Comparison of ENCODE assay signal across 21 cellular contexts in the genomic region with DNA sequence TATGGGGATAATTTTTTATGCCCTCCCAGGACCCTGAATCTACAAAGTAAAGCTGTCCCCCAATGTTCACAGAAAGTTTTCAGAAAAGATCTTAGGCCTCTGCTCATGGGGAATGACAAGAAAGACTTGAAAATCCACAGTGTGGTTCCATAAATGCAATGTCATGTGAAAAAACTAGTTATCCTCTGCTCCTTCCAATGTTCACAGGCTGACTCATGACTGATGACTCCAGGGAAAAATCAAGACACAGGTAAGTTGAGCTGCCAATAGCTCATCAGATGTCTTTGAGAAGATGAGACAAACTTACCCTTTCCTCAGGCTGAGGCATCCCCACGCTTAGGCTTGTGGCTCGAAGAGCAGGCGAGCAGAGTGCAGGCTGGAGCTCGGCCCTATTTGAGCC. TPM values are rescaled to one million over a fixed set of nuclear protein-coding genes. Genes with fewer than 3 reads are reported as not detected.
DNase-seq lines count a peak whose midpoint lies in the region; ATAC-seq, FAIRE-seq and TF ChIP-seq lines count a peak whose summit lies in the region.
"Had no signal": no experiment of that assay in that cellular context is flagged by ENCODE, and none has a peak within 500 bp of the region (broad histone marks: within the 10 kb centered on the region; RNA-seq: fewer than 3 reads in every experiment).

No MANE protein-coding gene starts in this region.

- H3K36me3 ChIP-seq in PC-3 (ENCODE audit: low read depth, low read length) (no peaks in the 10 kb centered on the region), K562 (ENCODE audit: control insufficient read depth, insufficient read depth, low read length) (no peaks in the 10 kb centered on the region), keratinocyte (ENCODE audit: control insufficient read depth in 2 of 2, extremely low read depth in 1 of 2, insufficient read depth in 2 of 2, low read length in 2 of 2) (no peaks in the 10 kb centered on the region)

- TF ChIP-seq EP300 in K562 (IDR thresholded peaks at IDR 0.05; ENCODE audit: low read length): no peak

- H3K4me3 Mint-ChIP-seq in type B pancreatic cell (no peak overlapping the region), WTC11 (no peak overlapping the region)
- H3K4me3 Mint-ChIP-seq: CD14-positive monocyte; CD8-positive, alpha-beta T cell had no signal

- peaks cover 5% of the 10 kb centered on the region for H3K9me3 Mint-ChIP-seq in type B pancreatic cell
- peaks cover 9% of the 10 kb centered on the region; the same call in 1 of the 2 replicates for H3K9me3 Mint-ChIP-seq in WTC11
- H3K9me3 Mint-ChIP-seq: CD8-positive, alpha-beta T cell had no signal

- no peak for TF ChIP-seq RAD21 in K562 (CRISPR knock-in tag; conservative IDR thresholded peaks at IDR 0.05 in 1 of 2, IDR thresholded peaks at IDR 0.05 in 1 of 2)

- H3K4me1 Mint-ChIP-seq in type B pancreatic cell (ENCODE audit: unreplicated experiment) (no peaks in the 10 kb centered on the region), WTC11 (peaks cover 3% of the 10 kb centered on the region; the same call in 1 of the 2 replicates)

- BruUV-seq in PC-3 (replicated peaks; lab: Mats Ljungman, UMichigan) (no TSS peak), K562 (replicated peaks; lab: Mats Ljungman, UMichigan) (no TSS peak)

- H3K27ac ChIP-seq in PC-3 (ENCODE audit: low read length) (peak overlapping the region; percentile 19; the same call in 1 of the 2 replicates), K562 (ENCODE audit: extremely low read depth, low read depth, low read length) (no peak overlapping the region), keratinocyte (ENCODE audit: control insufficient read depth, insufficient read depth, low read length) (no peak overlapping the region)
- H3K27ac ChIP-seq: GM23248, HL-60 had no signal

- in situ Hi-C loops in K562 (cut with MboI): no loop called here

- FAIRE-seq in K562 (lab: Jason Lieb, UNC): no peak
- peak; percentile 77 for FAIRE-seq in keratinocyte (lab: Jason Lieb, UNC)
- FAIRE-seq: A204.1, D721Med, G401.6, GM12891, H54 had no signal

- dilution Hi-C loops in keratinocyte (cut with MboI; ENCODE audit: extremely low pct_ligation_motif_present, low sequenced_read_pairs): no loop called here

- H3K4me1 ChIP-seq in PC-3 (ENCODE audit: insufficient read depth, low read length): peaks cover 8% of the 10 kb centered on the region; the same call in 1 of the 2 replicates
- H3K4me1 ChIP-seq in K562 (replicated peaks in 1 of 2; ENCODE audit: control insufficient read depth in 2 of 2, insufficient read depth in 2 of 2, low read length in 2 of 2): peaks cover 0 to 4% of the 10 kb centered on the region in 2 experiments; a peak in 2 of 5 replicates
- peaks cover 7% of the 10 kb centered on the region for H3K4me1 ChIP-seq in keratinocyte (ENCODE audit: control insufficient read depth, extremely low read depth, insufficient read depth, low read length)

- POLR2A ChIA-PET in PC-3 (lab: Charles Lee; ENCODE audit: unreplicated experiment): no interaction called here
- POLR2A ChIA-PET in K562 (lab: Yijun Ruan, JAX): interaction anchor here (2.6 kb wide), 1 partner anchor 14 kb away, joined by 28 read pairs; a partner anchor contains a TSS
- POLR2A ChIA-PET in WTC11 (lab: Charles Lee): interaction anchor here (0.6 kb wide), 1 partner anchor 14 kb away, joined by 3 read pairs; no protein-coding TSS in a partner anchor

- no peaks in the 10 kb centered on the region for H3K79me2 ChIP-seq in PC-3 (ENCODE audit: low read length)
- H3K79me2 ChIP-seq in K562 (ENCODE audit: control insufficient read depth, insufficient read depth, low read length): no peaks in the 10 kb centered on the region
- no peaks in the 10 kb centered on the region for H3K79me2 ChIP-seq in keratinocyte (ENCODE audit: control insufficient read depth, insufficient read depth, low read length)

- DNase-seq in PC-3 (peak; percentile 58), K562 (ENCODE audit: extremely low read depth in 1 of 4, low spot score in 3 of 4) (no peak), keratinocyte (ENCODE audit: low read depth, low spot score) (no peak), type B pancreatic cell (ENCODE audit: extremely low spot score, unreplicated experiment) (no peak), WTC11 (ENCODE audit: low spot score) (no peak), NCI-H1694 treated with DMSO at 0.1 percent for 48 hours (lab: John Stamatoyannopoulos, UW) (no peak), SIG-M5 treated with dmso at 0.1 percent for 504 hours (lab: John Stamatoyannopoulos, UW; ENCODE audit: unreplicated experiment) (no peak)
- DNase-seq: CD8-positive, alpha-beta T cell; COR-L47; DMS153; DMS79 treated with DMSO at 0.1 percent for 48 hours; EL; GM23248 had no signal

- H3K4me3 ChIP-seq in PC-3 (ENCODE audit: low read length) (no peak overlapping the region), K562 (no peak overlapping the region), keratinocyte (ENCODE audit: control insufficient read depth in 2 of 3, extremely low read depth in 1 of 3, insufficient read depth in 2 of 3, low read depth in 1 of 3, low read length in 3 of 3) (no peak overlapping the region)
- H3K4me3 ChIP-seq: GM23248 had no signal

- ATAC-seq in PC-3: peak; percentile 35; the same call in 1 of the 2 replicates
- no peak for ATAC-seq in K562
- no peak for ATAC-seq in WTC11
- ATAC-seq: CD8-positive, alpha-beta T cell; HCT116 had no signal

- H3K4me2 ChIP-seq in PC-3 (ENCODE audit: low read length) (no peak overlapping the region), K562 (ENCODE audit: insufficient read depth, low read length) (no peak overlapping the region), keratinocyte (ENCODE audit: control insufficient read depth, extremely low read depth, insufficient read depth, low read depth, low read length) (no peak overlapping the region)

- CTCF ChIA-PET in PC-3 (lab: Charles Lee) (no interaction called here), K562 (lab: Yijun Ruan, JAX; ENCODE audit: low intra/inter-chr PET ratio) (interaction anchor here (0.5 to 0.6 kb wide), 2 partner anchors 402 to 650 kb away, joined by 3 to 4 read pairs; no protein-coding TSS in a partner anchor), WTC11 (lab: Charles Lee) (no interaction called here)

- H3K27me3 ChIP-seq in PC-3 (ENCODE audit: low read length) (no peaks in the 10 kb centered on the region), K562 (ENCODE audit: control insufficient read depth in 2 of 2, insufficient read depth in 2 of 2, low read length in 2 of 2) (no peaks in the 10 kb centered on the region; a peak in 1 of 5 replicates), keratinocyte (ENCODE audit: control insufficient read depth, extremely low read depth, insufficient read depth, low read length) (no peaks in the 10 kb centered on the region)

- H3K9me3 ChIP-seq in PC-3 (ENCODE audit: low read length) (no peaks in the 10 kb centered on the region), K562 (replicated peaks; ENCODE audit: control insufficient read depth, insufficient read depth, low read depth, low read length) (no peaks in the 10 kb centered on the region), keratinocyte (ENCODE audit: control insufficient read depth, low read depth, low read length) (no peaks in the 10 kb centered on the region)

- H2AFZ ChIP-seq in PC-3 (ENCODE audit: low read length) (no peak overlapping the region), K562 (ENCODE audit: low read depth, low read length) (no peak overlapping the region), keratinocyte (ENCODE audit: control insufficient read depth, low read length) (peak overlapping the region; percentile 21)
- H2AFZ ChIP-seq: GM23248 had no signal

- no peak for TF ChIP-seq CTCF in PC-3 (conservative IDR thresholded peaks at IDR 0.05; ENCODE audit: low read depth, low read length)
- TF ChIP-seq CTCF in K562 (IDR thresholded peaks at IDR 0.05 in 2 of 3, conservative IDR thresholded peaks at IDR 0.05 in 1 of 3; ENCODE audit: insufficient read depth in 2 of 3, low read depth in 1 of 3, low read length in 3 of 3): no peak
- TF ChIP-seq CTCF in keratinocyte (optimal IDR thresholded peaks at IDR 0.05 in 1 of 3, IDR thresholded peaks at IDR 0.05 in 1 of 3, conservative IDR thresholded peaks at IDR 0.05 in 1 of 3; ENCODE audit: extremely low read depth in 1 of 3, insufficient read depth in 2 of 3, low read length in 3 of 3): no peak
- TF ChIP-seq CTCF in type B pancreatic cell (conservative IDR thresholded peaks at IDR 0.05): no peak
- TF ChIP-seq CTCF in WTC11 (IDR thresholded peaks at IDR 0.05): no peak

- peak overlapping the region; percentile 46 for H3K27ac Mint-ChIP-seq in type B pancreatic cell
- H3K27ac Mint-ChIP-seq in WTC11: no peak overlapping the region
- H3K27ac Mint-ChIP-seq: CD14-positive monocyte; CD8-positive, alpha-beta T cell had no signal

- H3K9ac ChIP-seq in PC-3 (ENCODE audit: low read length) (no peak overlapping the region), K562 (ENCODE audit: insufficient read depth in 1 of 2, low read depth in 2 of 2, low read length in 2 of 2) (no peak overlapping the region), keratinocyte (ENCODE audit: control insufficient read depth, extremely low read depth, insufficient read depth, low read length) (no peak overlapping the region)
- H3K9ac ChIP-seq: GM23248 had no signal

- H3K27me3 Mint-ChIP-seq in type B pancreatic cell (no peaks in the 10 kb centered on the region), WTC11 (ENCODE audit: low read depth) (no peaks in the 10 kb centered on the region)

- H4K20me1 ChIP-seq in PC-3 (ENCODE audit: low read length): no peaks in the 10 kb centered on the region
- no peaks in the 10 kb centered on the region for H4K20me1 ChIP-seq in K562 (replicated peaks; ENCODE audit: control insufficient read depth, insufficient read depth, low read length)
- H4K20me1 ChIP-seq in keratinocyte (ENCODE audit: control insufficient read depth, extremely low read depth, insufficient read depth, low read length): no peaks in the 10 kb centered on the region

- WGBS in K562 (ENCODE audit: insufficient coverage, low coverage, missing lambda C conversion rate): 34% methylated on average over 4 of the region's 4 CpGs

- TF ChIP-seq POLR2A in K562 (conservative IDR thresholded peaks at IDR 0.05): no peak

- H3K9me1 ChIP-seq in K562 (ENCODE audit: control insufficient read depth, insufficient read depth, low read length) (no peaks in the 10 kb centered on the region), keratinocyte (ENCODE audit: control insufficient read depth, extremely low read depth, insufficient read depth, low read length) (no peaks in the 10 kb centered on the region)

- intact Hi-C loops in PC-3 (cut with micrococcal nuclease): no loop called here
- intact Hi-C loops in K562 (cut with micrococcal nuclease): no loop called here

- no peaks in the 10 kb centered on the region for H3F3A ChIP-seq in PC-3 (ENCODE audit: low read length, unreplicated experiment)

- H3K9me2 ChIP-seq in PC-3 (replicated peaks; ENCODE audit: low read length): no peaks in the 10 kb centered on the region

- H3K36me3 Mint-ChIP-seq in type B pancreatic cell: no peaks in the 10 kb centered on the region
- no peaks in the 10 kb centered on the region for H3K36me3 Mint-ChIP-seq in WTC11
- H3K36me3 Mint-ChIP-seq: CD14-positive monocyte; CD8-positive, alpha-beta T cell had no signal

RNA-seq across cellular contexts. Expression of a gene that starts 14.8 kb away (rescaled TPM):
- total RNA-seq in PC-3 (2014; rRNA removed) (119 and 171 TPM in 2 replicates), K562 (2014; rRNA removed) (182 and 286 TPM in 2 replicates), K562 (2014; rRNA removed; fragmentation: Illumina TruSeq; extraction: Trizol) (206 and 262 TPM in 2 replicates), K562 (2015; rRNA removed; fragmentation: Illumina TruSeq; extraction: Trizol) (253 and 263 TPM in 2 replicates), K562 (2021) (144 and 165 TPM in 2 replicates), type B pancreatic cell (ENCODE audit: low replicate concordance) (187 and 190 TPM in 2 replicates), WTC11 (2021) (147 to 184 TPM (median 162 TPM) in 3 replicates)
- 137 and 633 TPM in 2 replicates for total RNA-seq in K562 (2011; cell fraction: chromatin; rRNA removed; ENCODE audit: low replicate concordance)
- 47.0 and 65.4 TPM in 2 replicates for total RNA-seq in K562 (2011; cell fraction: nucleolus; rRNA removed)
- 148 and 223 TPM in 2 replicates for total RNA-seq in K562 (2011; cell fraction: nucleoplasm; rRNA removed)
- polyA plus RNA-seq in K562 (2011; rRNA removed) (96.1 and 102 TPM in 2 replicates), K562 (2014; fragmentation: Illumina TruSeq; extraction: Trizol) (165 and 195 TPM in 2 replicates), K562 (2014; fragmentation: Nextera tagmentation; extraction: Ambion mirVana) (10 to 100 TPM; 65.4 to 87.3 TPM), K562 (2014; rRNA removed) (93.8 and 116 TPM in 2 replicates), keratinocyte (50.7 to 80.3 TPM (median 54.3 TPM) in 3 replicates)
- polyA plus RNA-seq in K562 (2011; cell fraction: cytosol; rRNA removed): 23.3 and 33.3 TPM in 2 replicates
- 105 and 150 TPM in 2 replicates for polyA plus RNA-seq in K562 (2011; cell fraction: nucleus; rRNA removed)
- 53.6 and 80.8 TPM in 2 replicates for polyA plus RNA-seq in K562 (2012)
- 302 and 350 TPM in 2 replicates for polyA minus RNA-seq in K562 (2011; rRNA and poly(A)+ RNA removed)
- 82.9 and 149 TPM in 2 replicates for polyA minus RNA-seq in K562 (2011; cell fraction: cytosol; rRNA and poly(A)+ RNA removed)
- 169 and 344 TPM in 2 replicates for polyA minus RNA-seq in K562 (2011; cell fraction: nucleus; rRNA and poly(A)+ RNA removed)
- polyA plus RNA-seq in keratinocyte (2011; ENCODE audit: low read depth): 104 TPM
- 30.6 and 53.0 TPM in 2 replicates for polyA plus RNA-seq in keratinocyte (2011; cell fraction: cytosol; rRNA removed)
- 75.5 and 112 TPM in 2 replicates for polyA plus RNA-seq in keratinocyte (2011; cell fraction: nucleus; rRNA removed)
- polyA plus RNA-seq in keratinocyte (2012; ENCODE audit: low replicate concordance): 32.6 and 72.3 TPM in 2 replicates
- 27.0 to 109 TPM (median 65.1 TPM) in 3 replicates for polyA minus RNA-seq in keratinocyte
- polyA minus RNA-seq in keratinocyte (2011; cell fraction: cytosol; rRNA and poly(A)+ RNA removed): 50.8 TPM
- polyA minus RNA-seq in keratinocyte (2011; cell fraction: nucleus; rRNA and poly(A)+ RNA removed): 54.9 and 94.1 TPM in 2 replicates

RNA-seq across cellular contexts. Expression of a gene that starts 54.3 kb away (rescaled TPM):
- total RNA-seq in PC-3 (2014; rRNA removed) (6.2 and 12.4 TPM in 2 replicates), K562 (2014; rRNA removed) (10.0 and 10.1 TPM in 2 replicates), K562 (2014; rRNA removed; fragmentation: Illumina TruSeq; extraction: Trizol) (25.0 and 31.3 TPM in 2 replicates), K562 (2015; rRNA removed; fragmentation: Illumina TruSeq; extraction: Trizol) (17.2 and 17.3 TPM in 2 replicates), K562 (2021) (25.7 and 29.1 TPM in 2 replicates), type B pancreatic cell (ENCODE audit: low replicate concordance) (2.5 and 3.9 TPM in 2 replicates), WTC11 (2021) (8.2 to 8.5 TPM (median 8.5 TPM) in 3 replicates)
- 37.8 and 63.0 TPM in 2 replicates for total RNA-seq in K562 (2011; cell fraction: chromatin; rRNA removed; ENCODE audit: low replicate concordance)
- 19.2 and 24.3 TPM in 2 replicates for total RNA-seq in K562 (2011; cell fraction: nucleolus; rRNA removed)
- 26.3 and 35.2 TPM in 2 replicates for total RNA-seq in K562 (2011; cell fraction: nucleoplasm; rRNA removed)
- polyA plus RNA-seq in K562 (2011; rRNA removed) (46.7 and 60.1 TPM in 2 replicates), K562 (2014; fragmentation: Illumina TruSeq; extraction: Trizol) (44.7 and 63.3 TPM in 2 replicates), K562 (2014; fragmentation: Nextera tagmentation; extraction: Ambion mirVana) (10 to 100 TPM; 45.9 to 49.7 TPM), K562 (2014; rRNA removed) (44.6 and 51.8 TPM in 2 replicates), keratinocyte (5.7 to 12.0 TPM (median 7.3 TPM) in 3 replicates)
- polyA plus RNA-seq in K562 (2011; cell fraction: cytosol; rRNA removed): 45.1 and 49.3 TPM in 2 replicates
- polyA plus RNA-seq in K562 (2011; cell fraction: nucleus; rRNA removed): 41.8 and 51.2 TPM in 2 replicates
- polyA plus RNA-seq in K562 (2012): 25.7 and 27.7 TPM in 2 replicates
- polyA minus RNA-seq in K562 (2011; rRNA and poly(A)+ RNA removed): 33.7 and 33.9 TPM in 2 replicates
- 7.5 and 13.0 TPM in 2 replicates for polyA minus RNA-seq in K562 (2011; cell fraction: cytosol; rRNA and poly(A)+ RNA removed)
- 29.8 and 32.0 TPM in 2 replicates for polyA minus RNA-seq in K562 (2011; cell fraction: nucleus; rRNA and poly(A)+ RNA removed)
- polyA plus RNA-seq in keratinocyte (2011; ENCODE audit: low read depth): 1.4 TPM
- polyA plus RNA-seq in keratinocyte (2011; cell fraction: cytosol; rRNA removed): 4.6 and 7.4 TPM in 2 replicates
- 9.3 and 10.3 TPM in 2 replicates for polyA plus RNA-seq in keratinocyte (2011; cell fraction: nucleus; rRNA removed)
- polyA plus RNA-seq in keratinocyte (2012; ENCODE audit: low replicate concordance): 0.73 and 4.5 TPM in 2 replicates
- 3.2 to 7.8 TPM (median 3.3 TPM) in 3 replicates for polyA minus RNA-seq in keratinocyte
- not detected for polyA minus RNA-seq in keratinocyte (2011; cell fraction: cytosol; rRNA and poly(A)+ RNA removed)
- polyA minus RNA-seq in keratinocyte (2011; cell fraction: nucleus; rRNA and poly(A)+ RNA removed): 2.6 and 6.8 TPM in 2 replicates
- total RNA-seq: GM23248 had no signal
